In genomic region chr11:33804471-33804870, GRCh38 we compare ENCODE assay signal across 24 cellular contexts.
"Had no signal": no experiment of that assay in that cellular context is flagged by ENCODE, and none has a peak within 500 bp of the region (broad histone marks: within the 10 kb centered on the region; RNA-seq: fewer than 3 reads in every experiment).

No MANE protein-coding gene starts in this region.

- DNase-seq: activated CD4-positive, alpha-beta memory T cell treated with anti-CD3 and anti-CD28 coated beads for 36 hours; activated CD4-positive, alpha-beta T cell treated with anti-CD3 and anti-CD28 coated beads, Interleukin-2, amount 10 ng/mL, durations not matched to agents 24 days and 14 days; activated CD4-positive, CD25-positive, alpha-beta regulatory T cell treated with anti-CD3 and anti-CD28 coated beads, Interleukin-2, amount 50 U/mL, for 72 hours; activated CD8-positive, alpha-beta memory T cell treated with anti-CD3 and anti-CD28 coated beads, Interleukin-2, amount 50 U/mL, for 4 hours; activated effector memory CD4-positive, alpha-beta T cell treated with anti-CD3 and anti-CD28 coated beads, Interleukin-2, amount 50 U/mL, for 16 hours; activated naive CD4-positive, alpha-beta T cell treated with anti-CD3 and anti-CD28 coated beads for 36 hours; activated naive CD8-positive, alpha-beta T cell treated with anti-CD3 and anti-CD28 coated beads for 36 hours; activated T-cell treated with anti-CD3 and anti-CD28 coated beads, Interleukin-2, amount 50 U/mL, for 1 hour; adrenal gland; cerebellar nuclear complex; colonic mucosa; effector memory CD4-positive, alpha-beta T cell; mammary epithelial cell; posterior cingulate gyrus; right cardiac atrium; stimulated activated CD4-positive, alpha-beta T cell treated with anti-CD3 and anti-CD28 coated beads, Interleukin-15, amount 100 ng/mL, for 24 hours; stimulated activated CD4-positive, alpha-beta T cell treated with anti-CD3 and anti-CD28 coated beads, Interleukin-2, amount 100 ng/mL, for 24 hours; stimulated activated naive B cell treated with anti-CD40 and anti-IgM and Interleukin-4, amounts not matched to agents 10 μg/mL and 1 μg/mL and 100 μg/mL, for 72 hours; stomach; thyroid gland; upper lobe of left lung had no signal

- ATAC-seq: right cardiac atrium; stimulated activated naive B cell treated with anti-CD40 and anti-IgM and Interleukin-4, amounts not matched to agents 10 μg/mL and 1 μg/mL and 100 μg/mL, for 72 hours had no signal

- H3K27ac ChIP-seq: adrenal gland, ascending aorta, cardiac muscle cell, colonic mucosa, stomach, thyroid gland, upper lobe of left lung, vagina had no signal

- H3K9me3 ChIP-seq: adrenal gland, ascending aorta, colonic mucosa, stomach, thyroid gland, upper lobe of left lung, vagina had no signal

- H3K4me1 ChIP-seq: colonic mucosa had no signal

- H3K4me3 ChIP-seq: adrenal gland, ascending aorta, cardiac muscle cell, colonic mucosa, stomach, thyroid gland, upper lobe of left lung, vagina had no signal

- H3K36me3 ChIP-seq: adrenal gland, ascending aorta, cardiac muscle cell, colonic mucosa, stomach, thyroid gland, upper lobe of left lung, vagina had no signal
